8 cellular contexts compared by ENCODE assay signal in the genomic region with DNA sequence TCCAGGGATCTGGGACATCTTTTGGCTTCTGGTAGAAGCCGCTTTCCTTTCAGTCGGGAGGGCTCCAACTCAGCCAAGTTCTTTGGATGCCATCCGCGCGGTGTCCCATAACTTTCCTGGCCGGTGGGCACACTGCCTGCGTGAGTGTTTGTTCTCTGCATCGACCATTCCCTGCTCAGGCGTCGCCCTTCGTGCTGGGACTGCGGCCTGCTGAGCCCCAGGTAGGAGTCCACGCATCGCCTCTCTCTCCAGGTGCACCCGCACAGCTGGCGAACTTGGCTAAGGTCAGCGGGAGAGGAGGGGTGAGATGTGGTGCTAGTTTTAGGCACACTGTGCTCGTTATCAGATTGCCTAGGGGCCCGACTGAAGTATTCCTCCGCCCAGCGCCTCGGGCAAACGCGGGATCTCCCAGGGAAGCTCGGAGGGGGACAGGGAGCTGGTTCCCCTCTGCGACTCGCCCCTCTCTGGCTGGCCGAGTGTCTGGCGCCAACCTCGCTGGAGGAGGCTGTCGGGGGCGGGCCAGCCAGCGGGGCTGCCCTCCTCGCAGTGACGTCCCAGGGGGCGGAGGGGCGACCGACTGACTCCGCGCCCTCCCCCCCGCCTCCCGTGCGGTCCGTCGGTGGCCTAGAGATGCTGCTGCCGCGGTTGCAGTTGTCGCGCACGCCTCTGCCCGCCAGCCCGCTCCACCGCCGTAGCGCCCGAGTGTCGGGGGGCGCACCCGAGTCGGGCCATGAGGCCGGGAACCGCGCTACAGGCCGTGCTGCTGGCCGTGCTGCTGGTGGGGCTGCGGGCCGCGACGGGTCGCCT. TPM values are rescaled to one million over a fixed set of nuclear protein-coding genes. Genes with fewer than 3 reads are reported as not detected.
A peak's percentile ranks its signal among the peaks of the same experiment; 100 is the strongest.
DNase-seq lines count a peak whose midpoint lies in the region; ATAC-seq and TF ChIP-seq lines count a peak whose summit lies in the region.

A gene with protein sequence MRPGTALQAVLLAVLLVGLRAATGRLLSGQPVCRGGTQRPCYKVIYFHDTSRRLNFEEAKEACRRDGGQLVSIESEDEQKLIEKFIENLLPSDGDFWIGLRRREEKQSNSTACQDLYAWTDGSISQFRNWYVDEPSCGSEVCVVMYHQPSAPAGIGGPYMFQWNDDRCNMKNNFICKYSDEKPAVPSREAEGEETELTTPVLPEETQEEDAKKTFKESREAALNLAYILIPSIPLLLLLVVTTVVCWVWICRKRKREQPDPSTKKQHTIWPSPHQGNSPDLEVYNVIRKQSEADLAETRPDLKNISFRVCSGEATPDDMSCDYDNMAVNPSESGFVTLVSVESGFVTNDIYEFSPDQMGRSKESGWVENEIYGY (plus strand): TSS at position 607 of the 807 bp plus-strand sequence. CDS start 124 bp downstream, at position 731.

- TF ChIP-seq CTCF in AG04449 (IDR thresholded peaks at IDR 0.05; ENCODE audit: insufficient read depth, low read length, missing control alignments): no peak
- no peak; the same call in 1 of the 2 replicates for TF ChIP-seq CTCF in HFFc6 (IDR thresholded peaks at IDR 0.05)
- no peak for TF ChIP-seq CTCF in suprapubic skin (IDR thresholded peaks at IDR 0.05)

- peaks cover 44% of the 10 kb centered on the region for H3K36me3 Mint-ChIP-seq in HFFc6 (ENCODE audit: low read depth)

- no peak for DNase-seq in AG04449 (ENCODE audit: low read depth, low spot score)
- no peak for DNase-seq in HFFc6
- peak; percentile 9 for DNase-seq in activated CD4-positive, alpha-beta T cell treated with anti-CD3 and anti-CD28 coated beads, Interleukin-2, amount 50 U/mL, for 1 hour
- DNase-seq in epidermal melanocyte (ENCODE audit: insufficient read length, low spot score): peak; percentile 46
- peak in 1 of 2 donors; percentile 72 for DNase-seq in suprapubic skin (ENCODE audit: low spot score in 2 of 2)

- ATAC-seq in HG03354 (IDR thresholded peaks at IDR 0.05; ENCODE audit: poor library complexity, severe bottlenecking, unreplicated experiment) (no peak), GM18502 (IDR thresholded peaks at IDR 0.05; ENCODE audit: poor library complexity, unreplicated experiment) (no peak)

- H3K4me3 Mint-ChIP-seq in HFFc6: peak within 1 kb of the TSS; percentile 95

- H3K27ac ChIP-seq in mesodermal cell (ENCODE audit: low read depth, low read length, severe bottlenecking) (peak within 1 kb of the TSS; percentile 58), suprapubic skin (no peak within 1 kb of the TSS)

- peak within 1 kb of the TSS; percentile 93 for H3K27ac Mint-ChIP-seq in HFFc6

- WGBS in mesodermal cell (ENCODE audit: insufficient coverage in 2 of 2), 2 experiments: 5 to 6% methylated on average over 64 to 67 of the region's 70 CpGs
- WGBS in suprapubic skin: 36% methylated on average over 11 of the region's 70 CpGs

- TF ChIP-seq EP300 in suprapubic skin (IDR thresholded peaks at IDR 0.05): no peak

- CTCF ChIA-PET in AG04449 (lab: Yijun Ruan, JAX): interaction anchor here (0.7 to 1.5 kb wide), 4 partner anchors 8 to 20 kb away, joined by 3 to 7 read pairs (median 3); no protein-coding TSS in a partner anchor

- H3K4me3 ChIP-seq in AG04449 (ENCODE audit: low read depth, low read length) (peak within 1 kb of the TSS; percentile 82), mesodermal cell (ENCODE audit: extremely low read depth, insufficient read depth, low read length, poor library complexity, severe bottlenecking) (peak within 1 kb of the TSS; percentile 60), suprapubic skin (peak within 1 kb of the TSS; percentile 56)

- no peaks in the 10 kb centered on the region for H3K9me3 Mint-ChIP-seq in HFFc6

- peaks cover 56% of the 10 kb centered on the region for H3K4me1 Mint-ChIP-seq in HFFc6 (ENCODE audit: low read depth)

- H3K27me3 Mint-ChIP-seq in HFFc6 (ENCODE audit: insufficient read depth): no peaks in the 10 kb centered on the region; the same call in 1 of the 2 replicates

- H3K36me3 ChIP-seq in mesodermal cell (ENCODE audit: control insufficient read depth, insufficient read depth, low read length) (peaks cover 15% of the 10 kb centered on the region), suprapubic skin (no peaks in the 10 kb centered on the region)

- H3K27me3 ChIP-seq in suprapubic skin: peaks cover 35% of the 10 kb centered on the region

- POLR2A ChIA-PET in AG04449 (lab: Yijun Ruan, JAX): interaction anchor here (2.3 kb wide), 1 partner anchor 9 kb away, joined by 8 read pairs; no protein-coding TSS in a partner anchor

- H3K9me3 ChIP-seq in mesodermal cell (ENCODE audit: control insufficient read depth, low read length) (peaks cover 8% of the 10 kb centered on the region), suprapubic skin (no peaks in the 10 kb centered on the region)

- no peak for TF ChIP-seq POLR2A in suprapubic skin (IDR thresholded peaks at IDR 0.05)

- H3K4me1 ChIP-seq in mesodermal cell (ENCODE audit: control insufficient read depth, insufficient read depth, low read length, poor library complexity, severe bottlenecking): peaks cover 20% of the 10 kb centered on the region
- peaks cover 22% of the 10 kb centered on the region for H3K4me1 ChIP-seq in suprapubic skin

RNA-seq across cellular contexts. Expression of the gene that starts here (rescaled TPM):
- 100 to 1,000 TPM in 5 of 6 experiments, 10 to 100 TPM in 1; 79.1 to 148 (median 132) TPM for total RNA-seq in HFFc6 (2021; fragmentation: NEBNext Ultra II Directional; extraction: Animal tissue kit (Norgen Biotek cat#: 25700))
- 27.0 TPM for polyA plus RNA-seq in mesodermal cell (2013, experiment 1 of 2)
- 21.9 TPM for polyA plus RNA-seq in mesodermal cell (2013, experiment 2 of 2)
- total RNA-seq in suprapubic skin: 1 to 10 TPM; 1.5 to 4.7 (median 1.9) TPM

Comparison
In these comparisons a context has a peak if more than half of its experiments do, and no peak if none do; other contexts are left out.
1. RNA of the gene that starts here (total RNA-seq): 79.1 to 148 TPM in HFFc6; 1.5 to 4.7 TPM in suprapubic skin; every median in the first group is over 10 times any median in the second.
2. DNase-seq: peak in activated CD4-positive, alpha-beta T cell treated with anti-CD3 and anti-CD28 coated beads, Interleukin-2, amount 50 U/mL, for 1 hour (single experiment) and epidermal melanocyte (single experiment); none in AG04449 (single experiment) and HFFc6 (single experiment).
3. Peak in every context shown above with its lines, with median percentiles within 50 percentile points of each other: H3K4me3 ChIP-seq.